ENCODE assay signal across 8 cellular contexts in the genomic region with DNA sequence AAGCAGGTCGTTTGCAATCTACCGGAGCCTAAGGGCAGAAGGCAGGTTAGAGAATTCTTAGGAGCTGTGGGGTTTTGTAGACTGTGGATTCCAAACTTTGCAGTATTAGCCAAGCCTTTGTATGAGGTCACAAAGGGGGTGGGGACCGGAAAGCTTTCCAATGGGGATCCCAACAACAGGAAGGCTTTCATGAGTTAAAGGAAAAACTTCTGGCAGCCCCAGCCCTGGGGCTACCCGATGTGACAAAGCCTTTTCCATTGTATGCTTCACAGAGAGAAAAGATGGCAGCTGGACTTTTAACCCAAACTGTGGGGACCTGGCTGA.
A peak's percentile ranks its signal among the peaks of the same experiment; 100 is the strongest.
DNase-seq lines count a peak whose midpoint lies in the region; ATAC-seq, FAIRE-seq and TF ChIP-seq lines count a peak whose summit lies in the region.
"Not testable (repeated sequence)": the region's sequence is repeated elsewhere in the genome, so short reads cannot be mapped to it uniquely, and the experiment has no call there.

No MANE protein-coding gene starts in this region.

- not testable (repeated sequence) for H3K9me1 ChIP-seq in endothelial cell of umbilical vein (replicated peaks; ENCODE audit: control insufficient read depth, extremely low read depth, insufficient read depth, low read length)

- not testable (repeated sequence) for TF ChIP-seq EP300 in suprapubic skin (IDR thresholded peaks at IDR 0.05)

- not testable (repeated sequence) for H4K8ac ChIP-seq in neuronal stem cell (ENCODE audit: low read depth, low read length)

- H2BK15ac ChIP-seq in neuronal stem cell (ENCODE audit: low read length): not testable (repeated sequence)

- not testable (repeated sequence) for H3K27me3 ChIP-seq in HUES64 (ENCODE audit: insufficient read depth, low read length); breast epithelium; endothelial cell of umbilical vein (ENCODE audit: control insufficient read depth in 2 of 2, insufficient read depth in 2 of 2, low read length in 2 of 2); lower lobe of right lung (ENCODE audit: low read depth); neuronal stem cell (ENCODE audit: control insufficient read depth in 3 of 3, insufficient read depth in 3 of 3, low read depth in 1 of 3, low read length in 3 of 3); suprapubic skin

- H3K4ac ChIP-seq in neuronal stem cell (ENCODE audit: low read length): not testable (repeated sequence)

- H4K20me1 ChIP-seq in endothelial cell of umbilical vein (replicated peaks; ENCODE audit: control insufficient read depth, extremely low read depth, insufficient read depth, low read length): not testable (repeated sequence)

- ATAC-seq in left cardiac atrium, lower lobe of right lung: not testable (repeated sequence)

- H3K9me3 ChIP-seq in HUES64 (ENCODE audit: insufficient read depth, low read depth, low read length); breast epithelium; endothelial cell of umbilical vein (replicated peaks; ENCODE audit: control insufficient read depth, insufficient read depth, low read length); lower lobe of right lung; neuronal stem cell (replicated peaks in 1 of 2; ENCODE audit: control insufficient read depth in 2 of 2, insufficient read depth in 1 of 2, low read depth in 1 of 2, low read length in 2 of 2); suprapubic skin: not testable (repeated sequence)

- not testable (repeated sequence) for H2BK5ac ChIP-seq in neuronal stem cell (ENCODE audit: low read length)

- 15% methylated on average over 4 of the region's 4 CpGs for WGBS in HUES64
- no CpG with 5 or more reads among the region's 4 CpGs for WGBS in neuronal stem cell (ENCODE audit: extremely low coverage in 2 of 2, insufficient read length in 2 of 2, insufficient replicate concordance in 1 of 2), 2 donors
- 62% methylated on average over 4 of the region's 4 CpGs for WGBS in suprapubic skin

- H3K18ac ChIP-seq in neuronal stem cell (ENCODE audit: low read length): peak overlapping the region; percentile 92

- H3K79me1 ChIP-seq in neuronal stem cell (ENCODE audit: low read depth, low read length): not testable (repeated sequence)

- not testable (repeated sequence) for H2BK12ac ChIP-seq in neuronal stem cell (ENCODE audit: low read length)

- FAIRE-seq in endothelial cell of umbilical vein (lab: Jason Lieb, UNC): not testable (repeated sequence)

- not testable (repeated sequence) for BruUV-seq in endothelial cell of umbilical vein (replicated peaks; lab: Mats Ljungman, UMichigan)

- CTCF ChIA-PET in endothelial cell of umbilical vein (lab: Charles Lee): interaction anchor here (0.6 kb wide), 1 partner anchor 247 kb away, joined by 3 read pairs; no protein-coding TSS in a partner anchor

- DNase-seq in ELF-1 (ENCODE audit: low read depth, low spot score) (peak; percentile 85), endothelial cell of umbilical vein (ENCODE audit: low read depth, low spot score) (peak; percentile 70), left cardiac atrium (peak; percentile 31)
- not testable (repeated sequence) for DNase-seq in breast epithelium (ENCODE audit: low spot score in 2 of 2); lower lobe of right lung; neuronal stem cell (ENCODE audit: low spot score); suprapubic skin (ENCODE audit: low spot score in 2 of 2)

- H3K4me1 ChIP-seq in HUES64 (ENCODE audit: insufficient read depth, low read length); breast epithelium; endothelial cell of umbilical vein (ENCODE audit: control insufficient read depth, extremely low read depth, insufficient read depth, low read length); lower lobe of right lung; neuronal stem cell (ENCODE audit: control insufficient read depth in 2 of 2, insufficient read depth in 1 of 2, low read depth in 1 of 2, low read length in 2 of 2); suprapubic skin: not testable (repeated sequence)

- POLR2A ChIA-PET in endothelial cell of umbilical vein (lab: Charles Lee): not testable (repeated sequence)

- not testable (repeated sequence) for H4K91ac ChIP-seq in neuronal stem cell (ENCODE audit: low read depth, low read length, poor library complexity)

- not testable (repeated sequence) for H2AK5ac ChIP-seq in neuronal stem cell (ENCODE audit: low read depth, low read length)

- H3K9ac ChIP-seq in HUES64 (ENCODE audit: low read depth, low read length): peak overlapping the region; percentile 57; the same call in 1 of the 2 replicates
- H3K9ac ChIP-seq in endothelial cell of umbilical vein (replicated peaks; ENCODE audit: extremely low read depth, insufficient read depth, low read length); neuronal stem cell (ENCODE audit: low read depth, low read length, poor library complexity): not testable (repeated sequence)

- not testable (repeated sequence) for TF ChIP-seq POLR2A in breast epithelium (IDR thresholded peaks at IDR 0.05); endothelial cell of umbilical vein (IDR thresholded peaks at IDR 0.05; ENCODE audit: low read depth, low read length); suprapubic skin (IDR thresholded peaks at IDR 0.05)

- dilution Hi-C loops in endothelial cell of umbilical vein (cut with MboI; ENCODE audit: extremely low pct_ligation_motif_present, low sequenced_read_pairs): not testable (repeated sequence)

- peak overlapping the region; percentile 82 for H3K27ac ChIP-seq in HUES64 (ENCODE audit: low read depth, low read length)
- H3K27ac ChIP-seq in breast epithelium: peak overlapping the region in 1 of 2 donors; percentile 7
- H3K27ac ChIP-seq in endothelial cell of umbilical vein (ENCODE audit: insufficient read depth, low read depth, low read length); lower lobe of right lung; suprapubic skin: not testable (repeated sequence)
- H3K27ac ChIP-seq in neuronal stem cell (replicated peaks; ENCODE audit: low read length): peak overlapping the region; percentile 90

- not testable (repeated sequence) for H3K79me2 ChIP-seq in endothelial cell of umbilical vein (ENCODE audit: control insufficient read depth, insufficient read depth, low read length)

- not testable (repeated sequence) for TF ChIP-seq CTCF in breast epithelium (IDR thresholded peaks at IDR 0.05); endothelial cell of umbilical vein (IDR thresholded peaks at IDR 0.05; ENCODE audit: extremely low read depth in 1 of 2, insufficient read depth in 1 of 2, low read depth in 1 of 2, low read length in 2 of 2); lower lobe of right lung (IDR thresholded peaks at IDR 0.05); suprapubic skin (IDR thresholded peaks at IDR 0.05)

- H2AFZ ChIP-seq in endothelial cell of umbilical vein (ENCODE audit: low read depth, low read length): not testable (repeated sequence)
- peak overlapping the region; percentile 17 for H2AFZ ChIP-seq in neuronal stem cell (ENCODE audit: low read length)

- intact Hi-C loops in breast epithelium (cut with DNase I; ENCODE audit: low total_unique reads); endothelial cell of umbilical vein (cut with micrococcal nuclease); left cardiac atrium (cut with DNase I); lower lobe of right lung (cut with DNase I): not testable (repeated sequence)

- H3K4me3 ChIP-seq in HUES64 (ENCODE audit: low read length): peak overlapping the region; percentile 37
- peak overlapping the region; percentile 24 to 59 (median 25) for H3K4me3 ChIP-seq in breast epithelium
- H3K4me3 ChIP-seq in endothelial cell of umbilical vein (replicated peaks in 1 of 3; ENCODE audit: insufficient read depth in 1 of 3, low read depth in 1 of 3, low read length in 3 of 3); neuronal stem cell (ENCODE audit: low read length in 2 of 2): not testable (repeated sequence)
- H3K4me3 ChIP-seq in lower lobe of right lung: peak overlapping the region; percentile 43
- H3K4me3 ChIP-seq in suprapubic skin: peak overlapping the region; percentile 39

- H3K36me3 ChIP-seq in HUES64 (ENCODE audit: insufficient read depth, low read length); breast epithelium; endothelial cell of umbilical vein (ENCODE audit: control insufficient read depth in 2 of 2, extremely low read depth in 1 of 2, insufficient read depth in 2 of 2, low read length in 2 of 2); lower lobe of right lung; suprapubic skin: not testable (repeated sequence)
- peaks cover 0 to 12% of the 10 kb centered on the region in 2 donors for H3K36me3 ChIP-seq in neuronal stem cell (replicated peaks in 1 of 2; ENCODE audit: control insufficient read depth in 2 of 2, insufficient read depth in 2 of 2, low read length in 2 of 2)

- H2BK120ac ChIP-seq in neuronal stem cell (ENCODE audit: low read depth, low read length): not testable (repeated sequence)

- not testable (repeated sequence) for H3K4me2 ChIP-seq in endothelial cell of umbilical vein (ENCODE audit: insufficient read depth, low read length); neuronal stem cell (ENCODE audit: insufficient read depth, low read length, poor library complexity, severe bottlenecking)

- not testable (repeated sequence) for H3K14ac ChIP-seq in neuronal stem cell (ENCODE audit: low read length)

- not testable (repeated sequence) for H3K23ac ChIP-seq in neuronal stem cell (ENCODE audit: low read depth, low read length, poor library complexity)
